1 cellular context compared by ENCODE assay signal in the genomic region with DNA sequence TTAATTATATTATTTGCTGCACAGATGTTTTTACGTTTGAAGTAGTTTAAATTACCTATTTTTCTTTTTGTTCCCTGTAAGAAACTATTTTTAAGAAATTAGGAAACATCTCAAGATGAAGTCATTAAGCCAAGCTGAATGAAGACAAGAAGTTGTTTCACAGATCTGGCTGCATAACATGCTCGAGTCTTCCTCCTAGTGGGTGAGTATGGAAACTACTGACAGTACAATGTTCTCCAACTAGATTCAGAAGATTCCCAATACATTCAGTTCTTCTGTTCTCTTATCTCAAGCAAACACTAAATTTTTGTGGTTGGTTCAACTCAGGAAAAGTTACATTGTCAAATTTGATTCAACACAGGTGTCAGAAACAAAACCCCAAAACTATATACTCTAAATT.
TF ChIP-seq lines count a peak whose summit lies in the region.

No MANE protein-coding gene starts in this region.

TF ChIP-seq in GM23338, 12 proteins besides CTCF, POLR2A, EP300 and RAD21 (continued from another document):
- TF ChIP-seq ZNF462 (CRISPR knock-in tag; IDR thresholded peaks at IDR 0.05), result no peak
- TF ChIP-seq CREB1 (CRISPR knock-in tag; IDR thresholded peaks at IDR 0.05; ENCODE audit: low read depth), result no peak
- no peak for TF ChIP-seq REST (IDR thresholded peaks at IDR 0.05; ENCODE audit: unreplicated experiment)
- TF ChIP-seq STAT1 (IDR thresholded peaks at IDR 0.05; ENCODE audit: unreplicated experiment), result no peak
